In genomic region chr4:111323916-111324315, GRCh38 we compare ENCODE assay signal across 23 cellular contexts.
DNase-seq lines count a peak whose midpoint lies in the region; ATAC-seq and TF ChIP-seq lines count a peak whose summit lies in the region.
"Had no signal": no experiment of that assay in that cellular context is flagged by ENCODE, and none has a peak within 500 bp of the region (broad histone marks: within the 10 kb centered on the region; RNA-seq: fewer than 3 reads in every experiment).

No MANE protein-coding gene starts in this region.

- H4K20me1 ChIP-seq in osteoblast (ENCODE audit: insufficient read depth, low read length): no peaks in the 10 kb centered on the region

- H3K4me1 ChIP-seq in SJSA1 (replicated peaks): peaks cover 22% of the 10 kb centered on the region
- peaks cover 18% of the 10 kb centered on the region for H3K4me1 ChIP-seq in osteoblast (ENCODE audit: insufficient read depth, low read length)
- H3K4me1 ChIP-seq: body of pancreas had no signal

- no peaks in the 10 kb centered on the region for H3K36me3 ChIP-seq in SJSA1
- H3K36me3 ChIP-seq in osteoblast (ENCODE audit: insufficient read depth, low read length): no peaks in the 10 kb centered on the region
- H3K36me3 ChIP-seq: tibial artery had no signal

- no peak overlapping the region for H2AFZ ChIP-seq in osteoblast (ENCODE audit: low read length)

- DNase-seq in EL (peak; percentile 59), SJSA1 (ENCODE audit: low read depth in 1 of 2, low spot score in 2 of 2) (no peak), fibroblast of mammary gland (ENCODE audit: low read depth) (peak; percentile 18), osteoblast (ENCODE audit: insufficient read length, low spot score, missing footprints) (no peak), amniotic stem cell (lab: John Stamatoyannopoulos, UW) (no peak), OCI-M2 (lab: John Stamatoyannopoulos, UW; ENCODE audit: unreplicated experiment) (no peak)
- DNase-seq in activated CD8-positive, alpha-beta memory T cell treated with anti-CD3 and anti-CD28 coated beads, Interleukin-2, amount 50 U/mL, for 48 hours: no peak
- DNase-seq: activated CD8-positive, alpha-beta memory T cell treated with anti-CD3 and anti-CD28 coated beads for 24 hours; body of pancreas; CD8-positive, alpha-beta T cell; H9; NCI-H1092 treated with DMSO at 0.1 percent for 48 hours; NCI-H2081 treated with DMSO at 0.1 percent for 48 hours; NCI-H524; RPMI8226; stimulated activated CD4-positive, alpha-beta T cell treated with anti-CD3 and anti-CD28 coated beads, Interleukin-2, amount 100 ng/mL, for 48 hours; stimulated activated naive CD8-positive, alpha-beta T cell treated with anti-CD3 and anti-CD28 coated beads, Interleukin-15, Interleukin-2, amounts not matched to agents 100 U/mL and 50 U/mL, for 24 hours; T1000; tibial artery had no signal

- H3K4me3 ChIP-seq in SJSA1 (no peak overlapping the region), fibroblast of mammary gland (ENCODE audit: control insufficient read depth, low read depth, low read length) (no peak overlapping the region), osteoblast (ENCODE audit: insufficient read depth, low read length) (peak overlapping the region; percentile 30)
- H3K4me3 ChIP-seq: body of pancreas, coronary artery, skin epidermis had no signal

- no peak for ATAC-seq in HG03097 (IDR thresholded peaks at IDR 0.05; ENCODE audit: low FRiP score, unreplicated experiment)
- ATAC-seq: body of pancreas; CD8-positive, alpha-beta T cell; natural killer cell treated with Interleukin-12 subunit alpha and Interleukin-12 subunit beta and Interleukin-15 and Interleukin-18, amount 100 ng/mL, for 72 hours; stimulated activated naive CD8-positive, alpha-beta T cell treated with anti-CD3 and anti-CD28 coated beads, Interleukin-15, Interleukin-2, amounts not matched to agents 100 U/mL and 50 U/mL, for 24 hours had no signal

- H3K9me3 ChIP-seq in SJSA1 (replicated peaks) (no peaks in the 10 kb centered on the region), osteoblast (ENCODE audit: low read depth, low read length) (no peaks in the 10 kb centered on the region)
- H3K9me3 ChIP-seq: body of pancreas, tibial artery had no signal

- peak overlapping the region; percentile 78 for H3K27ac ChIP-seq in SJSA1
- H3K27ac ChIP-seq in osteoblast (ENCODE audit: low read depth, low read length): peak overlapping the region; percentile 55
- H3K27ac ChIP-seq: body of pancreas, coronary artery, skin epidermis, tibial artery had no signal

- no peaks in the 10 kb centered on the region for H3K79me2 ChIP-seq in osteoblast (ENCODE audit: insufficient read depth, low read length)

- peak overlapping the region; percentile 72 for H3K4me2 ChIP-seq in osteoblast (ENCODE audit: insufficient read depth, low read length)

- TF ChIP-seq CTCF in fibroblast of mammary gland (conservative IDR thresholded peaks at IDR 0.05; ENCODE audit: control insufficient read depth, insufficient read depth, low read depth, low read length) (no peak), osteoblast (IDR thresholded peaks at IDR 0.05; ENCODE audit: extremely low read depth, low read depth, low read length) (no peak)

- no peaks in the 10 kb centered on the region for H3K27me3 ChIP-seq in SJSA1 (replicated peaks)
- H3K27me3 ChIP-seq in osteoblast (ENCODE audit: insufficient read depth, low read length): no peaks in the 10 kb centered on the region
- H3K27me3 ChIP-seq: body of pancreas, tibial artery had no signal

Comparison
In these comparisons a context has a peak if more than half of its experiments do, and no peak if none do; other contexts are left out.
1. DNase-seq: peak in EL (single experiment) and fibroblast of mammary gland (single experiment); none in SJSA1 (0 of 2), osteoblast (single experiment), amniotic stem cell (single experiment), activated CD8-positive, alpha-beta memory T cell treated with anti-CD3 and anti-CD28 coated beads, Interleukin-2, amount 50 U/mL, for 48 hours (single experiment) and OCI-M2 (single experiment).